ENCODE assay signal across 8 cellular contexts in genomic region chr19:38657633-38658222, GRCh38. TPM values are rescaled to one million over a fixed set of nuclear protein-coding genes. Genes with fewer than 3 reads are reported as not detected.
DNase-seq lines count a peak whose midpoint lies in the region; ATAC-seq and TF ChIP-seq lines count a peak whose summit lies in the region.

No MANE protein-coding gene starts in this region.

- BruUV-seq in OCI-LY7 (replicated peaks; lab: Mats Ljungman, UMichigan), result no TSS peak

- no peak for DNase-seq in activated CD4-positive, alpha-beta T cell treated with anti-CD3 and anti-CD28 coated beads, Interleukin-2, amount 10 ng/mL, durations not matched to agents 24 days and 14 days
- DNase-seq in activated CD4-positive, alpha-beta T cell treated with anti-CD3 and anti-CD28 coated beads, Interleukin-2, amount 50 U/mL, for 1 hour, result no peak
- DNase-seq in activated T-helper 1 cell treated with anti-CD3 and anti-CD28 coated beads, Interleukin-12 subunit alpha, Interleukin-12 subunit beta, Interleukin-2, Interleukin-4 antibody, amounts not matched to agents 30 ng/mL and 10 ng/mL and 1 ng/mL, durations not matched to agents 14 hours and 24 hours and 36 hours (ENCODE audit: low spot score), result no peak
- DNase-seq in right atrium auricular region (ENCODE audit: low spot score) (no peak), OCI-LY7 (ENCODE audit: low spot score) (no peak), NCI-H2196 (lab: John Stamatoyannopoulos, UW; ENCODE audit: unreplicated experiment) (no peak)
- no peak for DNase-seq in stimulated activated naive B cell treated with anti-CD40 and anti-IgM and Interleukin-4, amounts not matched to agents 10 μg/mL and 1 μg/mL and 100 μg/mL, for 72 hours

- H3K9me2 ChIP-seq in OCI-LY7 (ENCODE audit: insufficient read depth, low read length), result no peaks in the 10 kb centered on the region

- peaks cover 37% of the 10 kb centered on the region for H3K36me3 Mint-ChIP-seq in activated CD4-positive, alpha-beta T cell treated with anti-CD3 and anti-CD28 coated beads, Interleukin-2, amount 10 ng/mL, durations not matched to agents 24 days and 14 days (ENCODE audit: low read depth)
- H3K36me3 Mint-ChIP-seq in activated T-helper 1 cell treated with anti-CD3 and anti-CD28 coated beads, Interleukin-12 subunit alpha, Interleukin-12 subunit beta, Interleukin-2, Interleukin-4 antibody, amounts not matched to agents 30 ng/mL and 10 ng/mL and 1 ng/mL, durations not matched to agents 14 hours and 24 hours and 36 hours (ENCODE audit: low read depth), result peaks cover 30% of the 10 kb centered on the region
- H3K36me3 Mint-ChIP-seq in stimulated activated naive B cell treated with anti-CD40 and anti-IgM and Interleukin-4, amounts not matched to agents 10 μg/mL and 1 μg/mL and 100 μg/mL, for 72 hours, result peaks cover 14 to 33% of the 10 kb centered on the region in 2 donors

- H3K4me3 ChIP-seq in right atrium auricular region (no peak overlapping the region), OCI-LY7 (ENCODE audit: low read depth, low read length, poor library complexity, severe bottlenecking) (no peak overlapping the region)

- H3K4me2 ChIP-seq in OCI-LY7 (ENCODE audit: low read length), result no peak overlapping the region

- intact Hi-C loops in activated CD4-positive, alpha-beta T cell treated with anti-CD3 and anti-CD28 coated beads, Interleukin-2, amount 10 ng/mL, durations not matched to agents 24 days and 14 days (cut with micrococcal nuclease), result loop anchor here (2.0 to 5.0 kb wide), 2 partner anchors 29 to 75 kb away; no protein-coding TSS in a partner anchor
- intact Hi-C loops in activated T-helper 1 cell treated with anti-CD3 and anti-CD28 coated beads, Interleukin-12 subunit alpha, Interleukin-12 subunit beta, Interleukin-2, Interleukin-4 antibody, amounts not matched to agents 30 ng/mL and 10 ng/mL and 1 ng/mL, durations not matched to agents 14 hours and 24 hours and 36 hours (cut with micrococcal nuclease), result loop anchor here (2.0 to 5.0 kb wide), 3 partner anchors 75 to 230 kb away; partner anchors contain the start of genes HNRNPL and RASGRP4
- intact Hi-C loops in OCI-LY7 (cut with micrococcal nuclease; ENCODE audit: unreplicated experiment), result no loop called here

- POLR2A ChIA-PET in OCI-LY7 (lab: Charles Lee), result interaction anchor here (0.9 to 1.1 kb wide), 3 partner anchors 9 to 14 kb away, joined by 3 to 5 read pairs (median 3); partner anchors contain the start of gene ACTN4

- peaks cover 22% of the 10 kb centered on the region; the same call in 1 of the 2 replicates for H4K20me1 ChIP-seq in OCI-LY7 (ENCODE audit: insufficient read depth, low read length)

- no peak overlapping the region for H2AFZ ChIP-seq in OCI-LY7 (ENCODE audit: low read length)

- H3K27ac ChIP-seq in right atrium auricular region, result peak overlapping the region; percentile 97 to 98
- no peak overlapping the region for H3K27ac ChIP-seq in OCI-LY7 (ENCODE audit: low read depth, low read length, poor library complexity, severe bottlenecking)

- peak overlapping the region; percentile 66 for H3K4me3 Mint-ChIP-seq in activated CD4-positive, alpha-beta T cell treated with anti-CD3 and anti-CD28 coated beads, Interleukin-2, amount 10 ng/mL, durations not matched to agents 24 days and 14 days
- peak overlapping the region; percentile 62 for H3K4me3 Mint-ChIP-seq in activated T-helper 1 cell treated with anti-CD3 and anti-CD28 coated beads, Interleukin-12 subunit alpha, Interleukin-12 subunit beta, Interleukin-2, Interleukin-4 antibody, amounts not matched to agents 30 ng/mL and 10 ng/mL and 1 ng/mL, durations not matched to agents 14 hours and 24 hours and 36 hours
- H3K4me3 Mint-ChIP-seq in stimulated activated naive B cell treated with anti-CD40 and anti-IgM and Interleukin-4, amounts not matched to agents 10 μg/mL and 1 μg/mL and 100 μg/mL, for 72 hours, result no peak overlapping the region

- peaks cover 21% of the 10 kb centered on the region for H3K36me3 ChIP-seq in right atrium auricular region
- H3K36me3 ChIP-seq in OCI-LY7 (ENCODE audit: insufficient read depth, low read length), result peaks cover 35% of the 10 kb centered on the region

- no peak for ATAC-seq in stimulated activated naive B cell treated with anti-CD40 and anti-IgM and Interleukin-4, amounts not matched to agents 10 μg/mL and 1 μg/mL and 100 μg/mL, for 72 hours (replicated peaks)
- ATAC-seq in GM18870 (IDR thresholded peaks at IDR 0.05; ENCODE audit: unreplicated experiment), result no peak

- no peaks in the 10 kb centered on the region for H3K27me3 ChIP-seq in right atrium auricular region

- no peaks in the 10 kb centered on the region for H3K9me3 Mint-ChIP-seq in activated CD4-positive, alpha-beta T cell treated with anti-CD3 and anti-CD28 coated beads, Interleukin-2, amount 10 ng/mL, durations not matched to agents 24 days and 14 days
- no peaks in the 10 kb centered on the region for H3K9me3 Mint-ChIP-seq in activated T-helper 1 cell treated with anti-CD3 and anti-CD28 coated beads, Interleukin-12 subunit alpha, Interleukin-12 subunit beta, Interleukin-2, Interleukin-4 antibody, amounts not matched to agents 30 ng/mL and 10 ng/mL and 1 ng/mL, durations not matched to agents 14 hours and 24 hours and 36 hours
- no peaks in the 10 kb centered on the region for H3K9me3 Mint-ChIP-seq in stimulated activated naive B cell treated with anti-CD40 and anti-IgM and Interleukin-4, amounts not matched to agents 10 μg/mL and 1 μg/mL and 100 μg/mL, for 72 hours

- H3K9me3 ChIP-seq in right atrium auricular region, result no peaks in the 10 kb centered on the region
- no peaks in the 10 kb centered on the region for H3K9me3 ChIP-seq in OCI-LY7 (ENCODE audit: low read length)

- H3K27me3 Mint-ChIP-seq in activated CD4-positive, alpha-beta T cell treated with anti-CD3 and anti-CD28 coated beads, Interleukin-2, amount 10 ng/mL, durations not matched to agents 24 days and 14 days, result no peaks in the 10 kb centered on the region
- H3K27me3 Mint-ChIP-seq in activated T-helper 1 cell treated with anti-CD3 and anti-CD28 coated beads, Interleukin-12 subunit alpha, Interleukin-12 subunit beta, Interleukin-2, Interleukin-4 antibody, amounts not matched to agents 30 ng/mL and 10 ng/mL and 1 ng/mL, durations not matched to agents 14 hours and 24 hours and 36 hours (ENCODE audit: insufficient read depth), result no peaks in the 10 kb centered on the region
- H3K27me3 Mint-ChIP-seq in stimulated activated naive B cell treated with anti-CD40 and anti-IgM and Interleukin-4, amounts not matched to agents 10 μg/mL and 1 μg/mL and 100 μg/mL, for 72 hours, result no peaks in the 10 kb centered on the region

- CTCF ChIA-PET in OCI-LY7 (lab: Charles Lee; ENCODE audit: unreplicated experiment), result no interaction called here

- H3K4me1 Mint-ChIP-seq in activated CD4-positive, alpha-beta T cell treated with anti-CD3 and anti-CD28 coated beads, Interleukin-2, amount 10 ng/mL, durations not matched to agents 24 days and 14 days, result peaks cover 61% of the 10 kb centered on the region
- H3K4me1 Mint-ChIP-seq in activated T-helper 1 cell treated with anti-CD3 and anti-CD28 coated beads, Interleukin-12 subunit alpha, Interleukin-12 subunit beta, Interleukin-2, Interleukin-4 antibody, amounts not matched to agents 30 ng/mL and 10 ng/mL and 1 ng/mL, durations not matched to agents 14 hours and 24 hours and 36 hours (ENCODE audit: low read depth), result peaks cover 68% of the 10 kb centered on the region
- peaks cover 28 to 69% of the 10 kb centered on the region in 2 donors for H3K4me1 Mint-ChIP-seq in stimulated activated naive B cell treated with anti-CD40 and anti-IgM and Interleukin-4, amounts not matched to agents 10 μg/mL and 1 μg/mL and 100 μg/mL, for 72 hours

- H3K79me2 ChIP-seq in OCI-LY7 (ENCODE audit: insufficient read depth, low read depth, low read length), result peaks cover 65% of the 10 kb centered on the region

- peak overlapping the region; percentile 80 for H3K27ac Mint-ChIP-seq in activated CD4-positive, alpha-beta T cell treated with anti-CD3 and anti-CD28 coated beads, Interleukin-2, amount 10 ng/mL, durations not matched to agents 24 days and 14 days
- H3K27ac Mint-ChIP-seq in activated T-helper 1 cell treated with anti-CD3 and anti-CD28 coated beads, Interleukin-12 subunit alpha, Interleukin-12 subunit beta, Interleukin-2, Interleukin-4 antibody, amounts not matched to agents 30 ng/mL and 10 ng/mL and 1 ng/mL, durations not matched to agents 14 hours and 24 hours and 36 hours, result peak overlapping the region; percentile 91
- peak overlapping the region; percentile 9 for H3K27ac Mint-ChIP-seq in stimulated activated naive B cell treated with anti-CD40 and anti-IgM and Interleukin-4, amounts not matched to agents 10 μg/mL and 1 μg/mL and 100 μg/mL, for 72 hours

- H3K4me1 ChIP-seq in right atrium auricular region (peaks cover 5 to 100% of the 10 kb centered on the region in 2 donors), OCI-LY7 (ENCODE audit: insufficient read depth, low read length, poor library complexity, severe bottlenecking) (peaks cover 10% of the 10 kb centered on the region)

- no peak for TF ChIP-seq CTCF in right atrium auricular region (IDR thresholded peaks at IDR 0.05)
- no peak for TF ChIP-seq CTCF in OCI-LY7 (conservative IDR thresholded peaks at IDR 0.05; ENCODE audit: low read length)

RNA-seq across cellular contexts. Expression of gene ACTN4, which starts 10.3 kb away (rescaled TPM):
- 243 and 257 TPM in 2 replicates for total RNA-seq in activated CD4-positive, alpha-beta T cell treated with anti-CD3 and anti-CD28 coated beads, Interleukin-2, amount 10 ng/mL, durations not matched to agents 24 days and 14 days
- total RNA-seq in activated T-helper 1 cell treated with anti-CD3 and anti-CD28 coated beads, Interleukin-12 subunit alpha, Interleukin-12 subunit beta, Interleukin-2, Interleukin-4 antibody, amounts not matched to agents 30 ng/mL and 10 ng/mL and 1 ng/mL, durations not matched to agents 14 hours and 24 hours and 36 hours, result 281 and 287 TPM in 2 replicates
- total RNA-seq in right atrium auricular region (100 to 1,000 TPM; 115 to 180 TPM), OCI-LY7 (2022) (147 and 178 TPM in 2 replicates)
- 86.8 and 96.9 TPM in 2 replicates for total RNA-seq in OCI-LY7 (2014; rRNA removed; shearing (Covaris generic))

RNA-seq across cellular contexts. Expression of gene EIF3K, which starts 38.7 kb away (rescaled TPM):
- total RNA-seq in activated CD4-positive, alpha-beta T cell treated with anti-CD3 and anti-CD28 coated beads, Interleukin-2, amount 10 ng/mL, durations not matched to agents 24 days and 14 days, result 321 and 322 TPM in 2 replicates
- 309 and 326 TPM in 2 replicates for total RNA-seq in activated T-helper 1 cell treated with anti-CD3 and anti-CD28 coated beads, Interleukin-12 subunit alpha, Interleukin-12 subunit beta, Interleukin-2, Interleukin-4 antibody, amounts not matched to agents 30 ng/mL and 10 ng/mL and 1 ng/mL, durations not matched to agents 14 hours and 24 hours and 36 hours
- 100 to 1,000 TPM; 716 to 786 TPM for total RNA-seq in right atrium auricular region
- 321 and 325 TPM in 2 replicates for total RNA-seq in OCI-LY7 (2014; rRNA removed; shearing (Covaris generic))
- 353 and 364 TPM in 2 replicates for total RNA-seq in OCI-LY7 (2022)

RNA-seq across cellular contexts. Expression of gene MAP4K1, which starts 40.0 kb away (rescaled TPM):
- total RNA-seq in activated CD4-positive, alpha-beta T cell treated with anti-CD3 and anti-CD28 coated beads, Interleukin-2, amount 10 ng/mL, durations not matched to agents 24 days and 14 days, result 156 and 172 TPM in 2 replicates
- 159 and 182 TPM in 2 replicates for total RNA-seq in activated T-helper 1 cell treated with anti-CD3 and anti-CD28 coated beads, Interleukin-12 subunit alpha, Interleukin-12 subunit beta, Interleukin-2, Interleukin-4 antibody, amounts not matched to agents 30 ng/mL and 10 ng/mL and 1 ng/mL, durations not matched to agents 14 hours and 24 hours and 36 hours
- total RNA-seq in right atrium auricular region (1 to 10 TPM in 1 of 2 donors, under 1 TPM in 1; 0.83 to 4.2 TPM), OCI-LY7 (2022) (313 and 331 TPM in 2 replicates)
- 102 and 108 TPM in 2 replicates for total RNA-seq in OCI-LY7 (2014; rRNA removed; shearing (Covaris generic))

Comparison
In these comparisons a context has a peak if more than half of its experiments do, and no peak if none do; other contexts are left out.
1. H3K27ac Mint-ChIP-seq: peak in every context shown above with its lines; median percentile 91 in activated T-helper 1 cell treated with anti-CD3 and anti-CD28 coated beads, Interleukin-12 subunit alpha, Interleukin-12 subunit beta, Interleukin-2, Interleukin-4 antibody, amounts not matched to agents 30 ng/mL and 10 ng/mL and 1 ng/mL, durations not matched to agents 14 hours and 24 hours and 36 hours; 80 in activated CD4-positive, alpha-beta T cell treated with anti-CD3 and anti-CD28 coated beads, Interleukin-2, amount 10 ng/mL, durations not matched to agents 24 days and 14 days; 9 in stimulated activated naive B cell treated with anti-CD40 and anti-IgM and Interleukin-4, amounts not matched to agents 10 μg/mL and 1 μg/mL and 100 μg/mL, for 72 hours.
2. H3K4me3 Mint-ChIP-seq: peak in activated CD4-positive, alpha-beta T cell treated with anti-CD3 and anti-CD28 coated beads, Interleukin-2, amount 10 ng/mL, durations not matched to agents 24 days and 14 days (single experiment) and activated T-helper 1 cell treated with anti-CD3 and anti-CD28 coated beads, Interleukin-12 subunit alpha, Interleukin-12 subunit beta, Interleukin-2, Interleukin-4 antibody, amounts not matched to agents 30 ng/mL and 10 ng/mL and 1 ng/mL, durations not matched to agents 14 hours and 24 hours and 36 hours (single experiment); none in stimulated activated naive B cell treated with anti-CD40 and anti-IgM and Interleukin-4, amounts not matched to agents 10 μg/mL and 1 μg/mL and 100 μg/mL, for 72 hours (0 of 2).
3. RNA of gene MAP4K1, which starts 40.0 kb away (total RNA-seq): 102 to 331 TPM in OCI-LY7, 159 to 182 TPM in activated T-helper 1 cell treated with anti-CD3 and anti-CD28 coated beads, Interleukin-12 subunit alpha, Interleukin-12 subunit beta, Interleukin-2, Interleukin-4 antibody, amounts not matched to agents 30 ng/mL and 10 ng/mL and 1 ng/mL, durations not matched to agents 14 hours and 24 hours and 36 hours and 156 to 172 TPM in activated CD4-positive, alpha-beta T cell treated with anti-CD3 and anti-CD28 coated beads, Interleukin-2, amount 10 ng/mL, durations not matched to agents 24 days and 14 days; 0.83 to 4.2 TPM in right atrium auricular region; every median in the first group is over 10 times any median in the second.